8 cellular contexts compared by ENCODE assay signal in the genomic region with DNA sequence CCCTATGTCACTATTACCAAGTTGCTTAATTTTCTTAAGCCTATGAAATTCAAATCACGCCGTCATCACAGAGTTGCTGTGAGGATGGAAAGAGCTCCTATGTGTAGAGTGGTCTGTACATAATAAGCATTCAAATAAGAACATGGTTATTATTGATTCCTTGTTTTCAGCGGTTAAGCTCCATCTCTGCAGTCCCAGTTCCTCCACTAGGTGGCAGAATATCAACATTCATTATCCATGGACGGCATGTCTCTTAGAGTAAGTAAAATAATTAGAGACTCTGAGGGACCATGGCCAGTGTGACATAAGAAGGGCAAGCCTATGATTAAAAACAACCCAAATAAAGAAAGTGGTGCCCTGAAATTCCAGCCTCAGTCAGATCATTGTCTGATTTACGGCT.
DNase-seq lines count a peak whose midpoint lies in the region; ATAC-seq, FAIRE-seq and TF ChIP-seq lines count a peak whose summit lies in the region.

No MANE protein-coding gene starts in this region.

- no peak for TF ChIP-seq POLR2A in H54 (IDR thresholded peaks at IDR 0.05; ENCODE audit: low read depth, low read length)

- no peaks in the 10 kb centered on the region for H3K9me3 ChIP-seq in MG63

- no peaks in the 10 kb centered on the region for H3K4me1 Mint-ChIP-seq in immature natural killer cell

- peak; percentile 75 for ATAC-seq in HG03342 (IDR thresholded peaks at IDR 0.05; ENCODE audit: unreplicated experiment)

- no peaks in the 10 kb centered on the region for H3K36me3 Mint-ChIP-seq in immature natural killer cell

- H3K27me3 Mint-ChIP-seq in immature natural killer cell (ENCODE audit: low read depth in 3 of 3): peaks cover 2 to 4% (median 4%) of the 10 kb centered on the region in 3 donors

- H3K4me3 Mint-ChIP-seq in immature natural killer cell: no peak overlapping the region

- H3K27ac Mint-ChIP-seq in immature natural killer cell: no peak overlapping the region

- H3K27me3 ChIP-seq in MG63: no peaks in the 10 kb centered on the region

- FAIRE-seq in H54 (lab: Jason Lieb, UNC): no peak

- H3K4me3 ChIP-seq in MG63: no peak overlapping the region

- H3K9me3 Mint-ChIP-seq in immature natural killer cell: peaks cover 0 to 2% (median 0%) of the 10 kb centered on the region in 6 donors

- H3K36me3 ChIP-seq in MG63: no peaks in the 10 kb centered on the region

- DNase-seq in ELR (ENCODE audit: low read depth) (peak; percentile 56), NCI-H526 treated with DMSO at 0.1 percent for 48 hours (lab: John Stamatoyannopoulos, UW) (peak; percentile 35), astrocyte of the hippocampus (ENCODE audit: low read depth, low spot score) (peak; percentile 69), immature natural killer cell (peak in 2 of 3 donors; percentile 12 to 24), H54 (ENCODE audit: insufficient read length, low spot score) (no peak), MG63 (no peak)
- peak; percentile 29 for DNase-seq in stimulated activated CD4-positive, alpha-beta T cell treated with anti-CD3 and anti-CD28 coated beads, Interleukin-4, amount 100 ng/mL, for 24 hours

Comparison
In these comparisons a context has a peak if more than half of its experiments do, and no peak if none do; other contexts are left out.
1. DNase-seq: peak in ELR (single experiment), NCI-H526 treated with DMSO at 0.1 percent for 48 hours (single experiment), astrocyte of the hippocampus (single experiment), immature natural killer cell (2 of 3) and stimulated activated CD4-positive, alpha-beta T cell treated with anti-CD3 and anti-CD28 coated beads, Interleukin-4, amount 100 ng/mL, for 24 hours (single experiment); none in H54 (single experiment) and MG63 (single experiment).